In the genomic region with DNA sequence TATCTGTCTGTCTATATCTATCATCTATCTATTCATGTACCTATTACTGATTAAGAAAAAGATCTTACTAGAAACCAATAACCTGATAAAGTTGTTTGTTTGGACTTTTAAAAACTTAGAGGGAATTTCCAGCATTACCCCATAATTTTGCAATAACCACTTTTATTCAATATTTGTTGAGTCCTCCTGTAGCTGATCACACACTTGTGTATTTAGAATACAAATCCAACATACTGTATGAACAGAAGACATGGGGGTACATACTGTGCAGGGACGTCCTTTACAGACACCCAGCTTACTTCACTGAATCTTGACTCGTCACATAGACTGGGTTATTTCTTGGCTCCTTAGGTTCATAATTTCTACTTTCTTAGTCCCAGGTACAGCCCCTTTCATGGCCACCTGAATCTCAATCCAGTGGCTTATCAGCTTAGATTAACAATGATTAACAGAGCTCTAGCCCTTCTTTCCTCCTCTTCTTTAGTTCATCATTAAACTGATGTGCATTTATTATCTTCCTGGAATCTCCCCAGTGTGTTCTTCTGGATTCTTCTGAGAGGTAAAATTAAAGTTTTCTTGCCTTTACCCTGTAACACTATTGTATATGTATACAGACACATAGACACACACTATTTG, we compare ENCODE assay signal across 15 cellular contexts.
"Had no signal": no experiment of that assay in that cellular context is flagged by ENCODE, and none has a peak within 500 bp of the region (broad histone marks: within the 10 kb centered on the region; RNA-seq: fewer than 3 reads in every experiment).

No MANE protein-coding gene starts in this region.

- H3K27ac ChIP-seq: coronary artery, gastroesophageal sphincter, parathyroid adenoma, tibial nerve had no signal

- H3K27me3 ChIP-seq: gastroesophageal sphincter, tibial nerve had no signal

- ATAC-seq: activated CD8-positive, alpha-beta T cell treated with anti-CD3 and anti-CD28 coated beads for 36 hours; activated T-cell treated with anti-CD3 and anti-CD28 coated beads, Interleukin-2, amount 50 U/mL, for 4 hours had no signal

- DNase-seq: activated CD4-positive, alpha-beta T cell treated with anti-CD3 and anti-CD28 coated beads for 4 hours; activated CD8-positive, alpha-beta T cell treated with anti-CD3 and anti-CD28 coated beads for 36 hours; activated effector memory CD4-positive, alpha-beta T cell treated with Interleukin-2 at 50 U/mL for 16 hours; activated T-cell treated with anti-CD3 and anti-CD28 coated beads, Interleukin-2, amount 50 U/mL, for 4 hours; caudate nucleus; islet precursor cell; stimulated activated CD4-positive, alpha-beta T cell treated with anti-CD3 and anti-CD28 coated beads, Interleukin-2, amount 100 ng/mL, for 48 hours; stimulated activated naive CD4-positive, alpha-beta T cell; substantia nigra; T-helper 2 cell had no signal

- H3K4me3 ChIP-seq: coronary artery, gastroesophageal sphincter, tibial nerve had no signal

- FAIRE-seq: endothelial cell of umbilical vein had no signal

- H3K36me3 ChIP-seq: gastroesophageal sphincter, tibial nerve had no signal

- H3K4me1 ChIP-seq: gastroesophageal sphincter had no signal

- H3K9me3 ChIP-seq: gastroesophageal sphincter, tibial nerve had no signal
